In genomic region chr2:42110287-42110973, GRCh38 we compare ENCODE assay signal across 1 cellular context.
TF ChIP-seq lines count a peak whose summit lies in the region.

No MANE protein-coding gene starts in this region.

TF ChIP-seq in HepG2, 621 proteins besides CTCF, POLR2A, EP300 and RAD21 (continued from another document):
- TF ChIP-seq, protein P1, sequence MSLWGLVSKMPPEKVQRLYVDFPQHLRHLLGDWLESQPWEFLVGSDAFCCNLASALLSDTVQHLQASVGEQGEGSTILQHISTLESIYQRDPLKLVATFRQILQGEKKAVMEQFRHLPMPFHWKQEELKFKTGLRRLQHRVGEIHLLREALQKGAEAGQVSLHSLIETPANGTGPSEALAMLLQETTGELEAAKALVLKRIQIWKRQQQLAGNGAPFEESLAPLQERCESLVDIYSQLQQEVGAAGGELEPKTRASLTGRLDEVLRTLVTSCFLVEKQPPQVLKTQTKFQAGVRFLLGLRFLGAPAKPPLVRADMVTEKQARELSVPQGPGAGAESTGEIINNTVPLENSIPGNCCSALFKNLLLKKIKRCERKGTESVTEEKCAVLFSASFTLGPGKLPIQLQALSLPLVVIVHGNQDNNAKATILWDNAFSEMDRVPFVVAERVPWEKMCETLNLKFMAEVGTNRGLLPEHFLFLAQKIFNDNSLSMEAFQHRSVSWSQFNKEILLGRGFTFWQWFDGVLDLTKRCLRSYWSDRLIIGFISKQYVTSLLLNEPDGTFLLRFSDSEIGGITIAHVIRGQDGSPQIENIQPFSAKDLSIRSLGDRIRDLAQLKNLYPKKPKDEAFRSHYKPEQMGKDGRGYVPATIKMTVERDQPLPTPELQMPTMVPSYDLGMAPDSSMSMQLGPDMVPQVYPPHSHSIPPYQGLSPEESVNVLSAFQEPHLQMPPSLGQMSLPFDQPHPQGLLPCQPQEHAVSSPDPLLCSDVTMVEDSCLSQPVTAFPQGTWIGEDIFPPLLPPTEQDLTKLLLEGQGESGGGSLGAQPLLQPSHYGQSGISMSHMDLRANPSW (CRISPR knock-in tag; IDR thresholded peaks at IDR 0.05; ENCODE audit: borderline replicate concordance) = 0 out of 2 replicates have a peak, but pooled peaks have one; percentile 48
- no peak for TF ChIP-seq RAD51 (IDR thresholded peaks at IDR 0.05; ENCODE audit: borderline replicate concordance)
- peak; percentile 57 for TF ChIP-seq ZNF883 (CRISPR knock-in tag; IDR thresholded peaks at IDR 0.05; ENCODE audit: not compliant biosample characterization)
- no peak for TF ChIP-seq ZFYVE20 (CRISPR knock-in tag; IDR thresholded peaks at IDR 0.05; ENCODE audit: borderline replicate concordance, low read depth)
- TF ChIP-seq ZNF317 (CRISPR knock-in tag; IDR thresholded peaks at IDR 0.05) = peak; percentile 59; the same call in 1 of the 2 replicates
- 0 out of 2 replicates have a peak, but pooled peaks have one; percentile 9 for TF ChIP-seq AKAP8 (CRISPR knock-in tag; IDR thresholded peaks at IDR 0.05)
- peak; percentile 58; the same call in 1 of the 2 replicates for TF ChIP-seq SNAPC2 (CRISPR knock-in tag; IDR thresholded peaks at IDR 0.05)
- no peak for TF ChIP-seq SIN3A (IDR thresholded peaks at IDR 0.05; ENCODE audit: borderline replicate concordance, low read depth, low read length)
- TF ChIP-seq THYN1 (CRISPR knock-in tag; IDR thresholded peaks at IDR 0.05; ENCODE audit: borderline replicate concordance, low read depth) = 0 out of 2 replicates have a peak, but pooled peaks have one; percentile 61
- no peak for TF ChIP-seq HINFP (CRISPR knock-in tag; IDR thresholded peaks at IDR 0.05; ENCODE audit: low read depth)
- TF ChIP-seq KDM5B (CRISPR knock-in tag; IDR thresholded peaks at IDR 0.05; ENCODE audit: borderline replicate concordance) = 0 out of 2 replicates have a peak, but pooled peaks have one; percentile 25
- TF ChIP-seq NFKB2 (CRISPR knock-in tag; IDR thresholded peaks at IDR 0.05; ENCODE audit: borderline replicate concordance) = peak; percentile 53; the same call in 1 of the 2 replicates
- peak; percentile 49; the same call in 1 of the 2 replicates for TF ChIP-seq ZNF605 (CRISPR knock-in tag; IDR thresholded peaks at IDR 0.05)
- TF ChIP-seq, protein P2, sequence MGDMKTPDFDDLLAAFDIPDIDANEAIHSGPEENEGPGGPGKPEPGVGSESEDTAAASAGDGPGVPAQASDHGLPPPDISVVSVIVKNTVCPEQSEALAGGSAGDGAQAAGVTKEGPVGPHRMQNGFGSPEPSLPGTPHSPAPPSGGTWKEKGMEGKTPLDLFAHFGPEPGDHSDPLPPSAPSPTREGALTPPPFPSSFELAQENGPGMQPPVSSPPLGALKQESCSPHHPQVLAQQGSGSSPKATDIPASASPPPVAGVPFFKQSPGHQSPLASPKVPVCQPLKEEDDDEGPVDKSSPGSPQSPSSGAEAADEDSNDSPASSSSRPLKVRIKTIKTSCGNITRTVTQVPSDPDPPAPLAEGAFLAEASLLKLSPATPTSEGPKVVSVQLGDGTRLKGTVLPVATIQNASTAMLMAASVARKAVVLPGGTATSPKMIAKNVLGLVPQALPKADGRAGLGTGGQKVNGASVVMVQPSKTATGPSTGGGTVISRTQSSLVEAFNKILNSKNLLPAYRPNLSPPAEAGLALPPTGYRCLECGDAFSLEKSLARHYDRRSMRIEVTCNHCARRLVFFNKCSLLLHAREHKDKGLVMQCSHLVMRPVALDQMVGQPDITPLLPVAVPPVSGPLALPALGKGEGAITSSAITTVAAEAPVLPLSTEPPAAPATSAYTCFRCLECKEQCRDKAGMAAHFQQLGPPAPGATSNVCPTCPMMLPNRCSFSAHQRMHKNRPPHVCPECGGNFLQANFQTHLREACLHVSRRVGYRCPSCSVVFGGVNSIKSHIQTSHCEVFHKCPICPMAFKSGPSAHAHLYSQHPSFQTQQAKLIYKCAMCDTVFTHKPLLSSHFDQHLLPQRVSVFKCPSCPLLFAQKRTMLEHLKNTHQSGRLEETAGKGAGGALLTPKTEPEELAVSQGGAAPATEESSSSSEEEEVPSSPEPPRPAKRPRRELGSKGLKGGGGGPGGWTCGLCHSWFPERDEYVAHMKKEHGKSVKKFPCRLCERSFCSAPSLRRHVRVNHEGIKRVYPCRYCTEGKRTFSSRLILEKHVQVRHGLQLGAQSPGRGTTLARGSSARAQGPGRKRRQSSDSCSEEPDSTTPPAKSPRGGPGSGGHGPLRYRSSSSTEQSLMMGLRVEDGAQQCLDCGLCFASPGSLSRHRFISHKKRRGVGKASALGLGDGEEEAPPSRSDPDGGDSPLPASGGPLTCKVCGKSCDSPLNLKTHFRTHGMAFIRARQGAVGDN (CRISPR knock-in tag; IDR thresholded peaks at IDR 0.05) = peak; percentile 90
- TF ChIP-seq HNF1B (CRISPR knock-in tag; IDR thresholded peaks at IDR 0.05) = 0 out of 2 replicates have a peak, but pooled peaks have one; percentile 16
